In the genomic region with DNA sequence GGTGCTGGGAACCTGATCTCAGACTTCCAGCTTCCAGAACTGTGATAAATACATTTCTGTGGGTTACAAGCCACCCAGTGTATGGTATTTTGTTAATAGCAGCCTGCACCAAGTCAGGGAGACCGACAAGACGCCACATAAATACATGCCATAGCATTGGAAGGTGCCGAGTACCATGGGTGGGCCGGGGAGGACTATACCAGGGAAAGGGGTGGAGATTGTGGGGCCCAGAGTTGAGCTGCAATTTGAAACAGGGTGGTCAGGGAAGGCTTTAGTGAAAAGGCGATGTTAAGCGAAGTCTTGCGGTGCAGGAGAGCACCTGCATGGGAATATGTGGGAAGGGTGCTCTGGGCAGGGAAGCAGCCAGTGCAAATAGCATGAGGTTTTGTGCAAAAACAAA, we compare ENCODE assay signal across 23 cellular contexts.
"Had no signal": no experiment of that assay in that cellular context is flagged by ENCODE, and none has a peak within 500 bp of the region (broad histone marks: within the 10 kb centered on the region; RNA-seq: fewer than 3 reads in every experiment).

No MANE protein-coding gene starts in this region.

- H3K4me3 ChIP-seq: heart left ventricle had no signal

- H3K36me3 ChIP-seq: brain microvascular endothelial cell, heart left ventricle had no signal

- DNase-seq: activated CD4-positive, alpha-beta memory T cell treated with anti-CD3 and anti-CD28 coated beads for 36 hours; activated CD4-positive, alpha-beta T cell treated with anti-CD3 and anti-CD28 coated beads for 36 hours; activated CD4-positive, alpha-beta T cell treated with anti-CD3 and anti-CD28 coated beads, Interleukin-2, amount 10 ng/mL, durations not matched to agents 24 days and 14 days; activated CD4-positive, CD25-positive, alpha-beta regulatory T cell; activated CD4-positive, CD25-positive, alpha-beta regulatory T cell treated with anti-CD3 and anti-CD28 coated beads, Interleukin-2, amount 50 U/mL, for 72 hours; activated CD8-positive, alpha-beta T cell treated with anti-CD3 and anti-CD28 coated beads, Interleukin-2, amount 10 ng/mL, durations not matched to agents 7 days and 5 days; activated effector memory CD4-positive, alpha-beta T cell treated with Interleukin-2 at 50 U/mL for 16 hours; activated gamma-delta T cell treated with Interleukin-2 at 50 U/mL for 16 hours; activated naive CD4-positive, alpha-beta T cell treated with anti-CD3 and anti-CD28 coated beads, Interleukin-2, amount 50 U/mL, for 16 hours; activated naive CD4-positive, alpha-beta T cell treated with Interleukin-2 at 50 U/mL for 16 hours; activated T-cell treated with anti-CD3 and anti-CD28 coated beads, Interleukin-2, amount 50 U/mL, for 4 hours; amniotic stem cell; anterior cingulate cortex; brain microvascular endothelial cell; cortex of kidney; dermis blood vessel endothelial cell; effector CD8-positive, alpha-beta T cell; foreskin fibroblast; glutamatergic neuron; heart left ventricle; T-helper 2 cell had no signal

- ATAC-seq: activated CD4-positive, alpha-beta T cell treated with anti-CD3 and anti-CD28 coated beads for 36 hours; activated CD8-positive, alpha-beta T cell treated with anti-CD3 and anti-CD28 coated beads, Interleukin-2, amount 10 ng/mL, durations not matched to agents 7 days and 5 days; activated T-cell treated with anti-CD3 and anti-CD28 coated beads, Interleukin-2, amount 50 U/mL, for 4 hours; activated T-helper 17 cell treated with anti-CD3 and anti-CD28 coated beads, Interleukin-2, amount 50 U/mL, for 72 hours; heart left ventricle had no signal

- H3K27ac ChIP-seq: brain microvascular endothelial cell, epithelial cell of prostate, heart left ventricle had no signal

- H3K9me3 ChIP-seq: heart left ventricle had no signal
